21 cellular contexts compared by ENCODE assay signal in genomic region chr16:86375370-86375769, GRCh38.
DNase-seq lines count a peak whose midpoint lies in the region; ATAC-seq and TF ChIP-seq lines count a peak whose summit lies in the region.
"Had no signal": no experiment of that assay in that cellular context is flagged by ENCODE, and none has a peak within 500 bp of the region (broad histone marks: within the 10 kb centered on the region; RNA-seq: fewer than 3 reads in every experiment).

No MANE protein-coding gene starts in this region.

- H3K36me3 ChIP-seq in GM23248 (ENCODE audit: low read depth) (no peaks in the 10 kb centered on the region), PC-3 (ENCODE audit: low read depth, low read length) (no peaks in the 10 kb centered on the region), rectal smooth muscle tissue (ENCODE audit: control insufficient read depth, insufficient read depth, low read length) (no peaks in the 10 kb centered on the region)
- H3K36me3 ChIP-seq: neural progenitor cell, right lobe of liver, tibial artery had no signal

- no TSS peak for BruUV-seq in PC-3 (replicated peaks; lab: Mats Ljungman, UMichigan)

- H3K79me2 ChIP-seq in GM23248 (ENCODE audit: insufficient read depth) (no peaks in the 10 kb centered on the region), PC-3 (ENCODE audit: low read length) (no peaks in the 10 kb centered on the region)

- in situ Hi-C loops in GM23248 (cut with MboI) = no loop called here

- CTCF ChIA-PET in PC-3 (lab: Charles Lee) = no interaction called here

- peaks cover 17% of the 10 kb centered on the region for H3F3A ChIP-seq in GM23248 (ENCODE audit: insufficient read depth)
- no peaks in the 10 kb centered on the region for H3F3A ChIP-seq in PC-3 (ENCODE audit: low read length, unreplicated experiment)

- no peaks in the 10 kb centered on the region for H3K27me3 ChIP-seq in GM23248 (replicated peaks; ENCODE audit: insufficient read depth)
- peaks cover 87% of the 10 kb centered on the region for H3K27me3 ChIP-seq in PC-3 (ENCODE audit: low read length)
- no peaks in the 10 kb centered on the region for H3K27me3 ChIP-seq in rectal smooth muscle tissue (ENCODE audit: control insufficient read depth, insufficient read depth, low read length)
- H3K27me3 ChIP-seq: neural progenitor cell, right lobe of liver had no signal

- 17 to 24% methylated on average over 4 of the region's 4 CpGs for WGBS in GM23248 (ENCODE audit: low coverage in 1 of 2, low lambda C conversion rate in 2 of 2, missing lambda C conversion rate in 2 of 2), 2 experiments

- ATAC-seq in PC-3 = no peak
- ATAC-seq: right lobe of liver had no signal

- H3K9me3 ChIP-seq in GM23248 (ENCODE audit: low read depth) = no peaks in the 10 kb centered on the region
- H3K9me3 ChIP-seq in PC-3 (ENCODE audit: low read length) = no peaks in the 10 kb centered on the region
- H3K9me3 ChIP-seq: right lobe of liver had no signal

- H3K9me2 ChIP-seq in GM23248 (ENCODE audit: insufficient read depth) (no peaks in the 10 kb centered on the region), PC-3 (replicated peaks; ENCODE audit: low read length) (no peaks in the 10 kb centered on the region)

- H3K9ac ChIP-seq in GM23248 (no peak overlapping the region), PC-3 (ENCODE audit: low read length) (no peak overlapping the region), rectal smooth muscle tissue (ENCODE audit: low read length) (no peak overlapping the region)
- H3K9ac ChIP-seq: neural progenitor cell had no signal

- no peak overlapping the region for H2AFZ ChIP-seq in GM23248
- no peak overlapping the region for H2AFZ ChIP-seq in PC-3 (ENCODE audit: low read length)
- H2AFZ ChIP-seq: neural progenitor cell had no signal

- H3K27ac ChIP-seq in GM23248 (peak overlapping the region; percentile 27), PC-3 (ENCODE audit: low read length) (no peak overlapping the region), rectal smooth muscle tissue (ENCODE audit: low read depth, low read length) (peak overlapping the region; percentile 43)
- H3K27ac ChIP-seq: neural progenitor cell, right lobe of liver, tibial artery had no signal

- H3K4me3 ChIP-seq in GM23248 (no peak overlapping the region), PC-3 (ENCODE audit: low read length) (no peak overlapping the region), rectal smooth muscle tissue (ENCODE audit: low read length) (no peak overlapping the region)
- H3K4me3 ChIP-seq: neural progenitor cell, right lobe of liver, tibial artery had no signal

- H3K4me2 ChIP-seq in GM23248 (ENCODE audit: unreplicated experiment) (peak overlapping the region; percentile 5), PC-3 (ENCODE audit: low read length) (no peak overlapping the region)
- H3K4me2 ChIP-seq: neural progenitor cell had no signal

- intact Hi-C loops in PC-3 (cut with micrococcal nuclease) = no loop called here

- peaks cover 15% of the 10 kb centered on the region for H3K4me1 ChIP-seq in GM23248 (ENCODE audit: insufficient read depth)
- H3K4me1 ChIP-seq in PC-3 (ENCODE audit: insufficient read depth, low read length) = no peaks in the 10 kb centered on the region
- peaks cover 10% of the 10 kb centered on the region for H3K4me1 ChIP-seq in rectal smooth muscle tissue (ENCODE audit: control insufficient read depth, insufficient read depth, low read length)
- H3K4me1 ChIP-seq: neural progenitor cell, right lobe of liver, tibial artery had no signal

- TF ChIP-seq CTCF in PC-3 (conservative IDR thresholded peaks at IDR 0.05; ENCODE audit: low read depth, low read length) = no peak

- DNase-seq in GM23248 (peak; percentile 87), PC-3 (peak; percentile 5), dedifferentiated amniotic fluid mesenchymal stem cell (ENCODE audit: extremely low spot score) (peak; percentile 39), AML-193 (lab: John Stamatoyannopoulos, UW) (no peak), OCI-M1 (lab: John Stamatoyannopoulos, UW) (no peak), superior temporal gyrus (ENCODE audit: extremely low spot score) (no peak)
- DNase-seq: activated CD4-positive, CD25-positive, alpha-beta regulatory T cell treated with anti-CD3 and anti-CD28 coated beads, Interleukin-2, amount 50 U/mL, for 72 hours; CD4-positive, alpha-beta T cell; DND-41; endodermal cell; glutamatergic neuron; islet precursor cell; NCI-H1092; NCI-H2107; NCI-H774; right lobe of liver; SHP77; stimulated activated CD4-positive, alpha-beta T cell treated with anti-CD3 and anti-CD28 coated beads, Interleukin-4, amount 100 ng/mL, for 1 hour; tibial artery had no signal

- H4K20me1 ChIP-seq in GM23248 (ENCODE audit: insufficient read depth) (no peaks in the 10 kb centered on the region), PC-3 (ENCODE audit: low read length) (no peaks in the 10 kb centered on the region)

- POLR2A ChIA-PET in PC-3 (lab: Charles Lee; ENCODE audit: unreplicated experiment) = no interaction called here

Comparison
In these comparisons a context has a peak if more than half of its experiments do, and no peak if none do; other contexts are left out.
1. DNase-seq: peak in GM23248 (single experiment), PC-3 (single experiment) and dedifferentiated amniotic fluid mesenchymal stem cell (single experiment); none in AML-193 (0 of 2), OCI-M1 (single experiment) and superior temporal gyrus (single experiment).